ENCODE assay signal across 9 cellular contexts in the genomic region with DNA sequence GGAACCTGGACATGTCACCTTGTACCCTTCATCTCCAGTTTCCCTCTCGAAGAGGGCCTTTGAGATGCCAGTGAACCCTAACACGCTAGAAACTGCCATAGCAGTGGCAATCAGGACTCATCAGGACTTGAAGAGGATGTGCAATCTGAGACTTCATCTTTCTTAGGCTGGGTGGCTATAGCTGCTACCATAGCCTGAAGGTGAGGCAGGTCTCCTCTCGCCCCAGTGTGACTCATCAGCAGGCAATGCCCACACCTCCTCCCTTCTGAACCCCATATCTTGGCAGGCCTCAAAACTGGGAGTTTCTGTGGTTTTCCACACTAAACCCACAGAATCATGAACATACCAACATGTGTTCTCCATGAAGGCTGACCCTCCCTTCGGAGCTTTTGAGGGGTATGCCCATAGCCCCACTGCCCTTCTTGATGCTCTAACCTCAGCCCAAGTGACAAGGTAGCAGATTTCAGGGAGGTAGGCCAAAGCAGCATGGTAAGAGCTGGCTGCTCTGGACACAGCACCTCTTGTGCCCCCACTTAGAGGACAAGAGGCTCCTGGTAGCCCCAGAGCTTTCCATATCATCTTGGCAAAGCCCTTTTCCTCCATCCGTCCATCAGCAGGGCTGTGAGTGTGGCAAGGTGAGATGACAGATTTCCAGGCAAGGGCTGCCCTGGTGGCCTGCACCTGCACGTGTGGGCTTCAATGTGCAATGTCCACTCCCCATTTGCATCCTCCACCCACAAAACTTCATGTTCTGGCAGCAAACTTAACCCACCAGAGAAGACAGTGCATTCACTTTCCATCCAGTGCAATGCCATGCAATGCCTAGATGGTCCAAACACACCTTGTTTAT. TPM values are rescaled to one million over a fixed set of nuclear protein-coding genes. Genes with fewer than 3 reads are reported as not detected.
DNase-seq lines count a peak whose midpoint lies in the region; ATAC-seq, FAIRE-seq and TF ChIP-seq lines count a peak whose summit lies in the region.
"Had no signal": no experiment of that assay in that cellular context is flagged by ENCODE, and none has a peak within 500 bp of the region (broad histone marks: within the 10 kb centered on the region; RNA-seq: fewer than 3 reads in every experiment).

No MANE protein-coding gene starts in this region.

- H3K9me3 Mint-ChIP-seq in activated CD4-positive, alpha-beta T cell treated with anti-CD3 and anti-CD28 coated beads, Interleukin-2, amount 10 ng/mL, durations not matched to agents 24 days and 14 days, result no peaks in the 10 kb centered on the region

- FAIRE-seq in kidney (lab: Jason Lieb, UNC), result no peak

- H3K27me3 ChIP-seq in suprapubic skin (no peaks in the 10 kb centered on the region), tibial nerve (no peaks in the 10 kb centered on the region)

- peaks cover 20 to 35% of the 10 kb centered on the region in 2 donors for H3K4me1 ChIP-seq in kidney (ENCODE audit: control insufficient read depth in 1 of 2, insufficient read depth in 1 of 2, low read depth in 1 of 2, low read length in 2 of 2)
- peaks cover 76% of the 10 kb centered on the region for H3K4me1 ChIP-seq in suprapubic skin
- H3K4me1 ChIP-seq in tibial nerve, result peaks cover 0 to 72% (median 29%) of the 10 kb centered on the region in 4 donors

- no peak for ATAC-seq in HG02970 (IDR thresholded peaks at IDR 0.05; ENCODE audit: low FRiP score, unreplicated experiment)
- ATAC-seq in HG03097 (IDR thresholded peaks at IDR 0.05; ENCODE audit: low FRiP score, unreplicated experiment), result no peak

- no peak overlapping the region for H3K27ac ChIP-seq in kidney (ENCODE audit: low read depth in 2 of 2, low read length in 2 of 2)
- peak overlapping the region; percentile 100 for H3K27ac ChIP-seq in suprapubic skin
- H3K27ac ChIP-seq in tibial nerve, result no peak overlapping the region

- H3K36me3 ChIP-seq in kidney (ENCODE audit: control insufficient read depth in 1 of 2, insufficient read depth in 2 of 2, low read length in 2 of 2) (no peaks in the 10 kb centered on the region), suprapubic skin (no peaks in the 10 kb centered on the region), tibial nerve (peaks cover 0 to 15% (median 0%) of the 10 kb centered on the region in 3 donors)

- H3K9me3 ChIP-seq in kidney (ENCODE audit: control insufficient read depth in 1 of 2, low read length in 2 of 2), result no peaks in the 10 kb centered on the region
- no peaks in the 10 kb centered on the region for H3K9me3 ChIP-seq in suprapubic skin
- H3K9me3 ChIP-seq in tibial nerve, result no peaks in the 10 kb centered on the region

- TF ChIP-seq POLR2A in suprapubic skin (IDR thresholded peaks at IDR 0.05), result no peak
- no peak for TF ChIP-seq POLR2A in tibial nerve (IDR thresholded peaks at IDR 0.05)

- H3K36me3 Mint-ChIP-seq in activated CD4-positive, alpha-beta T cell treated with anti-CD3 and anti-CD28 coated beads, Interleukin-2, amount 10 ng/mL, durations not matched to agents 24 days and 14 days (ENCODE audit: low read depth), result peaks cover 12% of the 10 kb centered on the region

- H3K4me1 Mint-ChIP-seq in activated CD4-positive, alpha-beta T cell treated with anti-CD3 and anti-CD28 coated beads, Interleukin-2, amount 10 ng/mL, durations not matched to agents 24 days and 14 days, result peaks cover 47% of the 10 kb centered on the region

- no peak overlapping the region for H3K9ac ChIP-seq in kidney (ENCODE audit: low read length in 2 of 2)

- 33% methylated on average over 6 of the region's 6 CpGs for WGBS in suprapubic skin
- WGBS in tibial nerve, 2 donors, result 60 to 73% methylated on average over 6 of the region's 6 CpGs

- peak overlapping the region; percentile 4 for H3K4me3 Mint-ChIP-seq in activated CD4-positive, alpha-beta T cell treated with anti-CD3 and anti-CD28 coated beads, Interleukin-2, amount 10 ng/mL, durations not matched to agents 24 days and 14 days

- TF ChIP-seq CTCF in kidney (IDR thresholded peaks at IDR 0.05; ENCODE audit: borderline replicate concordance, extremely low read depth, insufficient read depth), result no peak
- no peak for TF ChIP-seq CTCF in suprapubic skin (IDR thresholded peaks at IDR 0.05)
- no peak for TF ChIP-seq CTCF in tibial nerve (IDR thresholded peaks at IDR 0.05)

- peaks cover 7% of the 10 kb centered on the region for H3K27me3 Mint-ChIP-seq in activated CD4-positive, alpha-beta T cell treated with anti-CD3 and anti-CD28 coated beads, Interleukin-2, amount 10 ng/mL, durations not matched to agents 24 days and 14 days

- intact Hi-C loops in activated CD4-positive, alpha-beta T cell treated with anti-CD3 and anti-CD28 coated beads, Interleukin-2, amount 10 ng/mL, durations not matched to agents 24 days and 14 days (cut with micrococcal nuclease), result loop anchor here (5.0 to 10.0 kb wide), 3 partner anchors 428 to 1060 kb away; partner anchors contain the start of genes RBL1 and TGIF2
- intact Hi-C loops in kidney (cut with DNase I), result no loop called here

- no peak for TF ChIP-seq EP300 in suprapubic skin (IDR thresholded peaks at IDR 0.05)
- TF ChIP-seq EP300 in tibial nerve (IDR thresholded peaks at IDR 0.05), result no peak

- peak overlapping the region; percentile 31 for H3K27ac Mint-ChIP-seq in activated CD4-positive, alpha-beta T cell treated with anti-CD3 and anti-CD28 coated beads, Interleukin-2, amount 10 ng/mL, durations not matched to agents 24 days and 14 days

- peak; percentile 67 for DNase-seq in activated effector memory CD4-positive, alpha-beta T cell treated with anti-CD3 and anti-CD28 coated beads, Interleukin-2, amount 50 U/mL, for 16 hours
- no peak for DNase-seq in activated effector memory CD4-positive, alpha-beta T cell treated with Interleukin-2 at 50 U/mL for 16 hours
- peak; percentile 63 for DNase-seq in activated CD4-positive, alpha-beta T cell treated with anti-CD3 and anti-CD28 coated beads, Interleukin-2, amount 10 ng/mL, durations not matched to agents 24 days and 14 days
- DNase-seq in kidney (no peak), suprapubic skin (ENCODE audit: low spot score in 2 of 2) (no peak), tibial nerve (ENCODE audit: low spot score in 2 of 2) (no peak)
- DNase-seq: amniotic stem cell had no signal

- peak overlapping the region; percentile 55 to 92 for H3K4me3 ChIP-seq in kidney (ENCODE audit: low read length in 2 of 2)
- H3K4me3 ChIP-seq in suprapubic skin, result peak overlapping the region; percentile 87
- H3K4me3 ChIP-seq in tibial nerve, result no peak overlapping the region

RNA-seq across cellular contexts. Expression of gene BLCAP, which starts 2.6 kb away (rescaled TPM):
- total RNA-seq in activated CD4-positive, alpha-beta T cell treated with anti-CD3 and anti-CD28 coated beads, Interleukin-2, amount 10 ng/mL, durations not matched to agents 24 days and 14 days, result 31.7 and 31.9 TPM in 2 replicates
- total RNA-seq in kidney (76.1 TPM), suprapubic skin (100 to 1,000 TPM; 126 to 198 (median 136) TPM), tibial nerve (10 to 100 TPM; 39.8 to 51.3 (median 48.8) TPM)
- polyA plus RNA-seq in kidney (ENCODE audit: insufficient read depth, low read depth, low replicate concordance), result 106 TPM

RNA-seq across cellular contexts. Expression of gene NNAT, which starts 4.0 kb away (rescaled TPM):
- total RNA-seq in activated CD4-positive, alpha-beta T cell treated with anti-CD3 and anti-CD28 coated beads, Interleukin-2, amount 10 ng/mL, durations not matched to agents 24 days and 14 days, result 0.16 TPM in 1 of 2 replicates, not detected in the other
- 0.25 TPM for total RNA-seq in kidney
- not detected for polyA plus RNA-seq in kidney (ENCODE audit: insufficient read depth, low read depth, low replicate concordance)
- total RNA-seq in suprapubic skin, result 10 to 100 TPM in 1 of 4 donors, 1 to 10 TPM in 3; 3.0 to 15.2 (median 6.2) TPM
- total RNA-seq in tibial nerve, result 10 to 100 TPM in 1 of 4 donors, 1 to 10 TPM in 3; 2.7 to 12.3 (median 8.4) TPM

Comparison
In these comparisons a context has a peak if more than half of its experiments do, and no peak if none do; other contexts are left out.
1. DNase-seq: peak in activated effector memory CD4-positive, alpha-beta T cell treated with anti-CD3 and anti-CD28 coated beads, Interleukin-2, amount 50 U/mL, for 16 hours (single experiment) and activated CD4-positive, alpha-beta T cell treated with anti-CD3 and anti-CD28 coated beads, Interleukin-2, amount 10 ng/mL, durations not matched to agents 24 days and 14 days (single experiment); none in activated effector memory CD4-positive, alpha-beta T cell treated with Interleukin-2 at 50 U/mL for 16 hours (single experiment), kidney (single experiment), suprapubic skin (0 of 2) and tibial nerve (0 of 2).
2. H3K4me3 ChIP-seq: peak in kidney (2 of 2) and suprapubic skin (single experiment); none in tibial nerve (0 of 4).